In the genomic region with DNA sequence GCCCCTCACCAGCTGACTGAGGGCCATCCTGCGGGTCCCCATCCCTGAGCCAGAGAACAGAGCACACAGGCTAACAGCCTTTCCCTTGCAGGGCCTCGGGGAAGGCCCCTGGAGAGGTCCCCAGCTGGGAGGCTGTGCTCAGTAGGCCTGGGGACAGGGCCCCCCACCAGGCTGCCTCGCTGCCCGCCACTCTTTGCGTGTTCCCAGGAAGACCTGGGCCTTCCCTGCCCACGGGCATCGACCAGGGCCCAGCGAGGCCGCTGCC, we compare ENCODE assay signal across 9 cellular contexts. TPM values are rescaled to one million over a fixed set of nuclear protein-coding genes. Genes with fewer than 3 reads are reported as not detected.
A peak's percentile ranks its signal among the peaks of the same experiment; 100 is the strongest.
DNase-seq lines count a peak whose midpoint lies in the region; ATAC-seq and TF ChIP-seq lines count a peak whose summit lies in the region.
"Had no signal": no experiment of that assay in that cellular context is flagged by ENCODE, and none has a peak within 500 bp of the region (broad histone marks: within the 10 kb centered on the region; RNA-seq: fewer than 3 reads in every experiment).

No MANE protein-coding gene starts in this region.

- no peaks in the 10 kb centered on the region for H3K9me3 ChIP-seq in BLaER1 treated with 17β-estradiol and CSF1 and Interleukin-3, amounts not matched to agents 10 nM and 100 nM (replicated peaks in 1 of 11)
- H3K9me3 ChIP-seq in Peyer's patch (no peaks in the 10 kb centered on the region), esophagus muscularis mucosa (no peaks in the 10 kb centered on the region)

- H3K27ac ChIP-seq in BLaER1 treated with 17β-estradiol and CSF1 and Interleukin-3, amounts not matched to agents 10 nM and 100 nM, result no peak overlapping the region
- H3K27ac ChIP-seq in Peyer's patch (peak overlapping the region; percentile 58 to 84 (median 76)), esophagus muscularis mucosa (replicated peaks in 1 of 4) (peak overlapping the region; percentile 43 to 71 (median 57))

- peaks cover 0 to 24% (median 5%) of the 10 kb centered on the region in 11 experiments; a peak in 9 of 22 replicates for H4K20me1 ChIP-seq in BLaER1 treated with 17β-estradiol and CSF1 and Interleukin-3, amounts not matched to agents 10 nM and 100 nM

- peak overlapping the region in 4 of 11 experiments; percentile 37 to 72 (median 56); a peak in 7 of 22 replicates for H3K9ac ChIP-seq in BLaER1 treated with 17β-estradiol and CSF1 and Interleukin-3, amounts not matched to agents 10 nM and 100 nM

- TF ChIP-seq CTCF in Peyer's patch (IDR thresholded peaks at IDR 0.05), result no peak
- TF ChIP-seq CTCF in esophagus muscularis mucosa (IDR thresholded peaks at IDR 0.05), result no peak
- no peak for TF ChIP-seq CTCF in osteocyte (IDR thresholded peaks at IDR 0.05)

- H3K4me1 Mint-ChIP-seq in osteocyte (ENCODE audit: unreplicated experiment), result peaks cover 10% of the 10 kb centered on the region

- H3K27me3 Mint-ChIP-seq in osteocyte (ENCODE audit: unreplicated experiment), result peaks cover 20% of the 10 kb centered on the region

- H3K36me3 ChIP-seq in BLaER1 treated with 17β-estradiol and CSF1 and Interleukin-3, amounts not matched to agents 10 nM and 100 nM, result no peaks in the 10 kb centered on the region
- no peaks in the 10 kb centered on the region for H3K36me3 ChIP-seq in Peyer's patch
- no peaks in the 10 kb centered on the region for H3K36me3 ChIP-seq in esophagus muscularis mucosa

- H3K27ac Mint-ChIP-seq in osteocyte (ENCODE audit: unreplicated experiment), result no peak overlapping the region

- TF ChIP-seq EP300 in esophagus muscularis mucosa (IDR thresholded peaks at IDR 0.05), result no peak

- TF ChIP-seq POLR2A in Peyer's patch (IDR thresholded peaks at IDR 0.05) (no peak), esophagus muscularis mucosa (IDR thresholded peaks at IDR 0.05; ENCODE audit: low read depth) (no peak)

- peaks cover 32 to 47% (median 40%) of the 10 kb centered on the region in 11 experiments for H3K27me3 ChIP-seq in BLaER1 treated with 17β-estradiol and CSF1 and Interleukin-3, amounts not matched to agents 10 nM and 100 nM
- H3K27me3 ChIP-seq in Peyer's patch (no peaks in the 10 kb centered on the region), esophagus muscularis mucosa (peaks cover 0 to 37% (median 0%) of the 10 kb centered on the region in 4 donors)

- H3K4me1 ChIP-seq in BLaER1 treated with 17β-estradiol and CSF1 and Interleukin-3, amounts not matched to agents 10 nM and 100 nM, result peaks cover 3 to 18% (median 15%) of the 10 kb centered on the region in 10 experiments; a peak in 18 of 20 replicates
- peaks cover 2 to 30% (median 10%) of the 10 kb centered on the region in 4 donors for H3K4me1 ChIP-seq in Peyer's patch
- peaks cover 14 to 26% (median 20%) of the 10 kb centered on the region in 4 donors for H3K4me1 ChIP-seq in esophagus muscularis mucosa

- H3K36me3 Mint-ChIP-seq in osteocyte (ENCODE audit: unreplicated experiment), result no peaks in the 10 kb centered on the region

- 54% methylated on average over 9 of the region's 9 CpGs for WGBS in esophagus muscularis mucosa

- H3K9me3 Mint-ChIP-seq in osteocyte (ENCODE audit: unreplicated experiment), result no peaks in the 10 kb centered on the region

- no peak for DNase-seq in Peyer's patch
- DNase-seq in esophagus muscularis mucosa (ENCODE audit: extremely low spot score), result no peak
- no peak for DNase-seq in osteocyte (ENCODE audit: extremely low spot score, unreplicated experiment)
- DNase-seq in NCI-H1092 (lab: John Stamatoyannopoulos, UW), result no peak
- no peak for DNase-seq in SHP77 treated with DMSO at 0.1 percent for 48 hours (lab: John Stamatoyannopoulos, UW)
- DNase-seq: stimulated activated CD4-positive, alpha-beta T cell treated with anti-CD3 and anti-CD28 coated beads, Interleukin-15, amount 100 ng/mL, for 24 hours had no signal

- peak overlapping the region; percentile 93 to 100 (median 98) for H3K4me2 ChIP-seq in BLaER1 treated with 17β-estradiol and CSF1 and Interleukin-3, amounts not matched to agents 10 nM and 100 nM

- H3K4me3 Mint-ChIP-seq in osteocyte (ENCODE audit: unreplicated experiment), result peak overlapping the region; percentile 77

- ATAC-seq in HG02973 (IDR thresholded peaks at IDR 0.05; ENCODE audit: unreplicated experiment) (no peak), HG02798 (IDR thresholded peaks at IDR 0.05; ENCODE audit: poor library complexity, unreplicated experiment) (no peak)

- intact Hi-C loops in esophagus muscularis mucosa (cut with DNase I), result loop anchor here (5.0 to 10.0 kb wide), 3 partner anchors 36 to 133 kb away; a partner anchor contains a TSS

- H3K4me3 ChIP-seq in BLaER1 treated with 17β-estradiol and CSF1 and Interleukin-3, amounts not matched to agents 10 nM and 100 nM, result peak overlapping the region in 7 of 10 experiments; percentile 23 to 74 (median 60); a peak in 9 of 20 replicates
- H3K4me3 ChIP-seq in Peyer's patch, result peak overlapping the region; percentile 62 to 93 (median 74)
- H3K4me3 ChIP-seq in esophagus muscularis mucosa, result peak overlapping the region; percentile 69 to 88 (median 74)

RNA-seq across cellular contexts. Expression of a gene that starts 0.8 kb away (rescaled TPM):
- 100 to 1,000 TPM in 3 of 4 donors, 10 to 100 TPM in 1; 80.0 to 148 (median 124) TPM for total RNA-seq in Peyer's patch
- total RNA-seq in esophagus muscularis mucosa, result 10 to 100 TPM in 2 of 4 donors, 1 to 10 TPM in 2; 4.5 to 17.1 (median 10.9) TPM
- total RNA-seq in osteocyte, result 10.1 and 11.9 TPM in 2 replicates

RNA-seq across cellular contexts. Expression of a gene that starts 15.7 kb away (rescaled TPM):
- total RNA-seq in Peyer's patch (10 to 100 TPM in 3 of 4 donors, 1 to 10 TPM in 1; 7.4 to 80.7 (median 53.9) TPM), esophagus muscularis mucosa (10 to 100 TPM; 14.6 to 36.7 (median 24.3) TPM), osteocyte (21.4 and 22.8 TPM in 2 replicates)

RNA-seq across cellular contexts. Expression of a gene that starts 36.1 kb away (rescaled TPM):
- total RNA-seq in Peyer's patch (1 to 10 TPM in 3 of 4 donors, not detected in 1; 5.2 to 9.3 (median 8.5) TPM), esophagus muscularis mucosa (not detected), osteocyte (not detected in 2 replicates)

RNA-seq across cellular contexts. Expression of a gene that starts 40.7 kb away (rescaled TPM):
- total RNA-seq in Peyer's patch (10 to 100 TPM; 17.3 to 42.7 (median 32.2) TPM), esophagus muscularis mucosa (10 to 100 TPM; 34.9 to 47.8 (median 40.2) TPM), osteocyte (22.4 and 25.1 TPM in 2 replicates)

RNA-seq across cellular contexts. Expression of a gene that starts 47.7 kb away (rescaled TPM):
- total RNA-seq in Peyer's patch, result 10 to 100 TPM in 1 of 4 donors, 1 to 10 TPM in 2, not detected in 1; 4.6 to 11.9 (median 8.8) TPM
- not detected for total RNA-seq in esophagus muscularis mucosa
- not detected in 2 replicates for total RNA-seq in osteocyte

Comparison
In these comparisons a context has a peak if more than half of its experiments do, and no peak if none do; other contexts are left out.
1. H3K27ac ChIP-seq: peak in Peyer's patch (4 of 4) and esophagus muscularis mucosa (4 of 4); none in BLaER1 treated with 17β-estradiol and CSF1 and Interleukin-3, amounts not matched to agents 10 nM and 100 nM (0 of 11).
2. Peak in every context shown above with its lines, with median percentiles within 50 percentile points of each other: H3K4me3 ChIP-seq.